ENCODE assay signal across 26 cellular contexts in the genomic region with DNA sequence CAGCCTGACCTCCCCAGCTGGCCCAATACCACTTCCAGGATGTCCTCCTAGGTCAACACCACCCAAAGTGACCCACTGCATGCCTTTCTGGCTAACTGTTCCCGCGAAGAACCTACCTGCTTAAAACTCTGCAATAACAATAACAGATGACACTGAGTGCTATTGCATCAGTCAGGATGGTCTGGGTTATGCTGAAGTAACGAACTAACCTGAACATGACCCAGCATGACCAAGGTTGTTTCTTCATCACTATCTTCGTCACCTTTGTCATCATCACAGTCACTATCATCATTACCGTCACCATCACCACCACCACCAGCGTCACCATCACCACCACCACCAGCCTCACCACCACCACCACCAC. TPM values are rescaled to one million over a fixed set of nuclear protein-coding genes. Genes with fewer than 3 reads are reported as not detected.
"Had no signal": no experiment of that assay in that cellular context is flagged by ENCODE, and none has a peak within 500 bp of the region (broad histone marks: within the 10 kb centered on the region; RNA-seq: fewer than 3 reads in every experiment).

No MANE protein-coding gene starts in this region.

- ATAC-seq: activated CD8-positive, alpha-beta T cell treated with anti-CD3 and anti-CD28 coated beads for 36 hours; body of pancreas; foreskin keratinocyte; lower lobe of right lung; pancreas; sciatic nerve had no signal

- H3K36me3 ChIP-seq: lower lobe of right lung, pancreas, thyroid gland had no signal

- FAIRE-seq: colon, pancreas had no signal

- H3K4me2 ChIP-seq: smooth muscle cell had no signal

- H3K4me3 ChIP-seq: body of pancreas, lower lobe of right lung, pancreas, smooth muscle cell, thyroid gland had no signal

- H3K9me3 ChIP-seq: body of pancreas, lower lobe of right lung, pancreas, thyroid gland had no signal

- H3K27ac ChIP-seq: body of pancreas, foreskin keratinocyte, lower lobe of right lung, pancreas, thyroid gland had no signal

- DNase-seq: activated CD4-positive, alpha-beta T cell treated with anti-CD3 and anti-CD28 coated beads for 48 hours; activated CD4-positive, CD25-positive, alpha-beta regulatory T cell; activated naive CD4-positive, alpha-beta T cell treated with Interleukin-2 at 50 U/mL for 16 hours; activated naive CD8-positive, alpha-beta T cell treated with anti-CD3 and anti-CD28 coated beads, Interleukin-2, amount 10 ng/mL, durations not matched to agents 7 days and 5 days; activated T-cell treated with anti-CD3 and anti-CD28 coated beads, Interleukin-2, amount 50 U/mL, for 1 hour; amygdala; body of pancreas; foreskin keratinocyte; glutamatergic neuron; hippocampal formation; islet precursor cell; lower lobe of right lung; stimulated activated CD4-positive, alpha-beta T cell treated with anti-CD3 and anti-CD28 coated beads, Interleukin-4, amount 100 ng/mL, for 24 hours; T-helper 1 cell; T-helper 9 cell; thyroid gland had no signal

- H3K27me3 ChIP-seq: body of pancreas, foreskin keratinocyte, pancreas, thyroid gland had no signal

- H3K4me1 ChIP-seq: pancreas, thyroid gland had no signal

RNA-seq across cellular contexts. Expression of a gene that starts 10.6 kb away (rescaled TPM):
- total RNA-seq: activated CD8-positive, alpha-beta T cell treated with anti-CD3 and anti-CD28 coated beads for 36 hours; activated naive CD8-positive, alpha-beta T cell treated with anti-CD3 and anti-CD28 coated beads, Interleukin-2, amount 10 ng/mL, durations not matched to agents 7 days and 5 days; activated T-helper 2 cell treated with anti-CD3 and anti-CD28 coated beads, Interferon-gamma antibody, Interleukin-2, Interleukin-4, amounts not matched to agents 10 μg/mL and 5 μg/mL and 100 μg/mL, durations not matched to agents 14 hours and 24 hours and 36 hours; cardiac septum; epithelial cell of proximal tubule; fibroblast of lung; naive thymus-derived CD8-positive, alpha-beta T cell had no signal
- polyA plus RNA-seq: fibroblast of lung; naive thymus-derived CD8-positive, alpha-beta T cell had no signal

RNA-seq across cellular contexts. Expression of a gene that starts 29.8 kb away (rescaled TPM):
- total RNA-seq: epithelial cell of proximal tubule, foreskin keratinocyte had no signal

RNA-seq across cellular contexts. Expression of a gene that starts 33.6 kb away (rescaled TPM):
- total RNA-seq: activated naive CD8-positive, alpha-beta T cell treated with anti-CD3 and anti-CD28 coated beads, Interleukin-2, amount 10 ng/mL, durations not matched to agents 7 days and 5 days; epithelial cell of proximal tubule had no signal

RNA-seq across cellular contexts. Expression of a gene that starts 38.0 kb away (rescaled TPM):
- total RNA-seq: activated T-helper 2 cell treated with anti-CD3 and anti-CD28 coated beads, Interferon-gamma antibody, Interleukin-2, Interleukin-4, amounts not matched to agents 10 μg/mL and 5 μg/mL and 100 μg/mL, durations not matched to agents 14 hours and 24 hours and 36 hours; cardiac septum; epithelial cell of proximal tubule; fibroblast of lung; lower lobe of right lung; smooth muscle cell had no signal
- polyA plus RNA-seq: fibroblast of lung, smooth muscle cell had no signal
